In the genomic region with DNA sequence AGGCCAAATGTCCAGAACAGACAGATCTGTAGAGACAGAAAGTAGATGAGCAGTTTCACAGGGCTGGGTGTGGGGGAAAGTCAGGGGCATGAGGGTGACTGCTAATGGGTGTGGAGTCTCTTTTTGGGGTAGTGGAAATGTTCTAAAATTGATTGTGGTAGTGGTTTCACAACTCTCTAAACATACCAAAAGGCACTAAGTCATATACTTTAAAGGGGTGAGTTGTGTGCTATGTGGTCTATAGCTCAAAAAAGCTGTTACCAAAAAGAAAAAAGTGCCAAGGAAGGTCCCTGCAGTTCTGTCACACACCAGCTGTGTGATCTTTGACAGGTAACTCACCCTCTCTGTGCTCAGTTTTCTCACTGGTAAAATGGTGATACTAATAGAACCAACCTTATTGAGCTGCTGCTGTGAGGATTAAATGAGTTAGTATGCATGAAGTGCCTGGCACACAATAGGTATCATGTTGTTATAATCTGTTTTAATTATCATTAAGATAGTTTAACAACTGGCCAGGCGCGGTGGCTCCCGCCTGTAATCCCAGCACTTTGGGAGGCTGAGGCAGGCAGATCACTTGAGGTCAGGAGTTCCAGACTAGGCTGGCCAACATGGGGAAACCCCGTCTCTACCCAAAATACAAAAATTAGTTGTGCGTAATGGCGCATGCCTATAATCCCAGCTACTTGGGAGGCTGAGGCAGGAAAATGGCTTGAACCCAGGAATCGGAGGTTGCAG, we compare ENCODE assay signal across 14 cellular contexts. TPM values are rescaled to one million over a fixed set of nuclear protein-coding genes. Genes with fewer than 3 reads are reported as not detected.
DNase-seq lines count a peak whose midpoint lies in the region; ATAC-seq and TF ChIP-seq lines count a peak whose summit lies in the region.
"Had no signal": no experiment of that assay in that cellular context is flagged by ENCODE, and none has a peak within 500 bp of the region (broad histone marks: within the 10 kb centered on the region; RNA-seq: fewer than 3 reads in every experiment).

No MANE protein-coding gene starts in this region.

- TF ChIP-seq CTCF in NB4 (IDR thresholded peaks at IDR 0.05; ENCODE audit: low read depth, low read length): no peak

- ATAC-seq in GM21360 (IDR thresholded peaks at IDR 0.05; ENCODE audit: unreplicated experiment): peak; percentile 65
- no peak for ATAC-seq in GM19397 (IDR thresholded peaks at IDR 0.05; ENCODE audit: unreplicated experiment)
- ATAC-seq in GM18861 (IDR thresholded peaks at IDR 0.05; ENCODE audit: unreplicated experiment): no peak
- no peak for ATAC-seq in HG02759 (IDR thresholded peaks at IDR 0.05; ENCODE audit: unreplicated experiment)

- DNase-seq in SKM-1 treated with dmso at 0.1 percent for 144 hours (lab: John Stamatoyannopoulos, UW; ENCODE audit: unreplicated experiment) (peak; percentile 41), SKM-1 (lab: John Stamatoyannopoulos, UW; ENCODE audit: unreplicated experiment) (no peak), NB4 (ENCODE audit: low read depth) (peak; percentile 51), myocyte (ENCODE audit: low read depth) (peak; percentile 5)
- DNase-seq: activated naive CD4-positive, alpha-beta T cell treated with Interleukin-2 at 50 U/mL for 16 hours; DMS79; NCI-H1436 treated with DMSO at 0.1 percent for 48 hours had no signal

- no peak for TF ChIP-seq POLR2A in NB4 (IDR thresholded peaks at IDR 0.05; ENCODE audit: extremely low read depth, insufficient read length)

- no peak overlapping the region for H3K4me3 ChIP-seq in NB4 (ENCODE audit: low read depth, low read length)

RNA-seq across cellular contexts. Expression of a gene that starts 10.3 kb away (rescaled TPM):
- total RNA-seq in myocyte: 0.40 TPM in 1 of 2 replicates, not detected in the other
- polyA plus RNA-seq in myocyte (2012): 0.03 TPM
- total RNA-seq: OCI-LY7 had no signal
- polyA plus RNA-seq: neural cell had no signal

RNA-seq across cellular contexts. Expression of a gene that starts 27.8 kb away (rescaled TPM):
- not detected in 2 replicates for total RNA-seq in myocyte
- polyA plus RNA-seq in myocyte (2012): 0.14 TPM
- total RNA-seq: kidney epithelial cell, OCI-LY7 had no signal
- polyA plus RNA-seq: neural cell had no signal
